35 cellular contexts compared by ENCODE assay signal in genomic region chr16:8893976-8894690, GRCh38. TPM values are rescaled to one million over a fixed set of nuclear protein-coding genes. Genes with fewer than 3 reads are reported as not detected.
A peak's percentile ranks its signal among the peaks of the same experiment; 100 is the strongest.
DNase-seq lines count a peak whose midpoint lies in the region; ATAC-seq, FAIRE-seq and TF ChIP-seq lines count a peak whose summit lies in the region.
"Had no signal": no experiment of that assay in that cellular context is flagged by ENCODE, and none has a peak within 500 bp of the region (broad histone marks: within the 10 kb centered on the region; RNA-seq: fewer than 3 reads in every experiment).

No MANE protein-coding gene starts in this region.

- no peak overlapping the region for H3K27ac ChIP-seq in K562 (ENCODE audit: extremely low read depth, low read depth, low read length)
- no peak overlapping the region for H3K27ac ChIP-seq in upper lobe of right lung
- no peak overlapping the region for H3K27ac ChIP-seq in thyroid gland
- H3K27ac ChIP-seq: parathyroid adenoma, PC-9, tibial nerve had no signal

- WGBS in K562 (ENCODE audit: insufficient coverage, low coverage, missing lambda C conversion rate) = 87% methylated on average over 13 of the region's 14 CpGs
- WGBS in thyroid gland, 2 donors = 82 to 83% methylated on average over 13 to 14 of the region's 14 CpGs

- H4K20me1 ChIP-seq in K562 (replicated peaks; ENCODE audit: control insufficient read depth, insufficient read depth, low read length) = peaks cover 10% of the 10 kb centered on the region; the same call in 1 of the 2 replicates

- H3K4me1 ChIP-seq in K562 (replicated peaks in 1 of 2; ENCODE audit: control insufficient read depth in 2 of 2, insufficient read depth in 2 of 2, low read length in 2 of 2) (peaks cover 0 to 12% of the 10 kb centered on the region in 2 experiments; a peak in 3 of 5 replicates), upper lobe of right lung (no peaks in the 10 kb centered on the region), thyroid gland (no peaks in the 10 kb centered on the region)
- H3K4me1 ChIP-seq: parathyroid adenoma, tibial nerve had no signal

- H3K4me2 ChIP-seq in K562 (ENCODE audit: insufficient read depth, low read length) = no peak overlapping the region
- H3K4me2 ChIP-seq: PC-9 had no signal

- H3K36me3 ChIP-seq in K562 (ENCODE audit: control insufficient read depth, insufficient read depth, low read length) (peaks cover 96% of the 10 kb centered on the region), upper lobe of right lung (peaks cover 94% of the 10 kb centered on the region), thyroid gland (peaks cover 74 to 77% of the 10 kb centered on the region in 2 donors)

- in situ Hi-C loops in K562 (cut with MboI) = no loop called here

- H3K9me3 ChIP-seq in K562 (replicated peaks; ENCODE audit: control insufficient read depth, insufficient read depth, low read depth, low read length) = no peaks in the 10 kb centered on the region
- H3K9me3 ChIP-seq in upper lobe of right lung = no peaks in the 10 kb centered on the region
- no peaks in the 10 kb centered on the region for H3K9me3 ChIP-seq in thyroid gland
- H3K9me3 ChIP-seq: adrenal gland, BE2C, tibial nerve had no signal

- H3K4me3 Mint-ChIP-seq in naive B cell = peak overlapping the region in 1 of 8 donors; percentile 45

- DNase-seq in cardiac septum (ENCODE audit: low spot score) = peak; percentile 49
- no peak for DNase-seq in Right ventricle myocardium superior
- DNase-seq in K562 (ENCODE audit: extremely low read depth in 1 of 4, low spot score in 3 of 4) = no peak
- no peak for DNase-seq in naive B cell
- peak; percentile 31 for DNase-seq in upper lobe of right lung
- DNase-seq in stimulated activated CD4-positive, alpha-beta T cell treated with anti-CD3 and anti-CD28 coated beads, Interleukin-12 subunit alpha, Interleukin-12 subunit beta, amount 100 ng/mL, for 4 hours = no peak
- no peak for DNase-seq in thyroid gland
- DNase-seq in NCI-H2171 (lab: John Stamatoyannopoulos, UW) = no peak
- DNase-seq: ACHN; activated CD4-positive, alpha-beta T cell treated with anti-CD3 and anti-CD28 coated beads for 1 hour; activated gamma-delta T cell; adrenal gland; BE2C; cerebellar nuclear complex; COR-L47; DMS53; HCEC 1CT; Kasumi-1; kidney glomerular epithelial cell; NCI-H1417 treated with DMSO at 0.1 percent for 48 hours; NCI-H2081; NCI-H226; NCI-H526 treated with DMSO at 0.1 percent for 48 hours; PC-9; right cardiac atrium; T-helper 2 cell had no signal

- no peak for TF ChIP-seq EP300 in K562 (IDR thresholded peaks at IDR 0.05; ENCODE audit: low read length)

- no TSS peak for BruUV-seq in K562 (replicated peaks; lab: Mats Ljungman, UMichigan)

- POLR2A ChIA-PET in K562 (lab: Yijun Ruan, JAX) = interaction anchor here (0.6 kb wide), 1 partner anchor 15 kb away, joined by 5 read pairs; no protein-coding TSS in a partner anchor

- FAIRE-seq in K562 (lab: Jason Lieb, UNC) = no peak
- FAIRE-seq: endothelial cell of umbilical vein, frontal cortex had no signal

- H3K4me1 Mint-ChIP-seq in naive B cell = peaks cover 17 to 26% (median 18%) of the 10 kb centered on the region in 3 donors

- no peaks in the 10 kb centered on the region for H3K9me3 Mint-ChIP-seq in naive B cell

- peak overlapping the region in 4 of 6 donors; percentile 25 to 96 (median 74) for H3K27ac Mint-ChIP-seq in naive B cell

- no peak for ATAC-seq in Right ventricle myocardium superior (ENCODE audit: poor library complexity)
- ATAC-seq in K562 = no peak
- ATAC-seq in naive B cell (ENCODE audit: low read depth in 2 of 2) = no peak
- ATAC-seq in upper lobe of right lung = no peak
- ATAC-seq: right cardiac atrium, SK-N-SH treated with all-trans-retinoic acid at 6 μM for 48 hours had no signal

- H3K27me3 Mint-ChIP-seq in naive B cell = no peaks in the 10 kb centered on the region

- peaks cover 4% of the 10 kb centered on the region for H3K9me1 ChIP-seq in K562 (ENCODE audit: control insufficient read depth, insufficient read depth, low read length)

- no peak for TF ChIP-seq CTCF in K562 (IDR thresholded peaks at IDR 0.05 in 2 of 3, conservative IDR thresholded peaks at IDR 0.05 in 1 of 3; ENCODE audit: insufficient read depth in 2 of 3, low read depth in 1 of 3, low read length in 3 of 3)
- no peak for TF ChIP-seq CTCF in upper lobe of right lung (IDR thresholded peaks at IDR 0.05)
- TF ChIP-seq CTCF in thyroid gland (IDR thresholded peaks at IDR 0.05) = no peak

- TF ChIP-seq RAD21 in K562 (CRISPR knock-in tag; conservative IDR thresholded peaks at IDR 0.05 in 1 of 2, IDR thresholded peaks at IDR 0.05 in 1 of 2) = no peak

- H3K27me3 ChIP-seq in K562 (ENCODE audit: control insufficient read depth in 2 of 2, insufficient read depth in 2 of 2, low read length in 2 of 2) (no peaks in the 10 kb centered on the region), upper lobe of right lung (no peaks in the 10 kb centered on the region), thyroid gland (no peaks in the 10 kb centered on the region)
- H3K27me3 ChIP-seq: adrenal gland, BE2C, tibial nerve had no signal

- intact Hi-C loops in cardiac septum (cut with DNase I) (no loop called here), Right ventricle myocardium superior (cut with DNase I) (loop anchor here (10.0 kb wide), 1 partner anchor 121 kb away; no protein-coding TSS in a partner anchor), K562 (cut with micrococcal nuclease) (no loop called here), upper lobe of right lung (cut with DNase I) (loop anchor here (5.0 kb wide), 1 partner anchor 237 kb away; no protein-coding TSS in a partner anchor), thyroid gland (cut with DNase I) (loop anchor here (5.0 kb wide), 1 partner anchor 327 kb away; no protein-coding TSS in a partner anchor)

- no peak overlapping the region; a peak in 1 of 4 replicates for H3K9ac ChIP-seq in K562 (ENCODE audit: insufficient read depth in 1 of 2, low read depth in 2 of 2, low read length in 2 of 2)
- H3K9ac ChIP-seq: parathyroid adenoma had no signal

- H3K4me3 ChIP-seq in K562 (no peak overlapping the region), upper lobe of right lung (no peak overlapping the region), thyroid gland (replicated peaks in 1 of 3) (no peak overlapping the region)
- H3K4me3 ChIP-seq: adrenal gland, lung, PC-9, tibial nerve had no signal

- CTCF ChIA-PET in K562 (lab: Yijun Ruan, JAX; ENCODE audit: low intra/inter-chr PET ratio) = no interaction called here

- TF ChIP-seq POLR2A in K562 (conservative IDR thresholded peaks at IDR 0.05) (no peak), thyroid gland (IDR thresholded peaks at IDR 0.05) (no peak)

- no peaks in the 10 kb centered on the region for H3K79me2 ChIP-seq in K562 (ENCODE audit: control insufficient read depth, insufficient read depth, low read length)

- H2AFZ ChIP-seq in K562 (ENCODE audit: low read depth, low read length) = no peak overlapping the region
- H2AFZ ChIP-seq: parathyroid adenoma, PC-9 had no signal

- peaks cover 20 to 39% of the 10 kb centered on the region in 2 donors for H3K36me3 Mint-ChIP-seq in naive B cell

TF ChIP-seq in K562, 482 proteins besides CTCF, POLR2A, EP300 and RAD21:
- no peak for TF ChIP-seq U2AF1 (optimal IDR thresholded peaks at IDR 0.05; ENCODE audit: low read depth, low read length)
- TF ChIP-seq POLR2G (IDR thresholded peaks at IDR 0.05; ENCODE audit: low read depth, low read length) = 0 out of 2 replicates have a peak, but pooled peaks have one; percentile 16

RNA-seq across cellular contexts. Expression of gene LITAFD, which starts 12.0 kb away (rescaled TPM):
- total RNA-seq in cardiac septum = not detected
- not detected for total RNA-seq in Right ventricle myocardium superior
- not detected in 2 replicates for total RNA-seq in K562 (2011; cell fraction: chromatin; rRNA removed; ENCODE audit: low replicate concordance)
- not detected in 2 replicates for total RNA-seq in K562 (2011; cell fraction: nucleolus; rRNA removed)
- not detected in 2 replicates for total RNA-seq in K562 (2011; cell fraction: nucleoplasm; rRNA removed)
- total RNA-seq in K562 (2014; rRNA removed) = not detected in 2 replicates
- not detected in 2 replicates for total RNA-seq in K562 (2014; rRNA removed; fragmentation: Illumina TruSeq; extraction: Trizol)
- not detected in 2 replicates for total RNA-seq in K562 (2015; rRNA removed; fragmentation: Illumina TruSeq; extraction: Trizol)
- not detected in 2 replicates for total RNA-seq in K562 (2021)
- not detected in 2 replicates for polyA plus RNA-seq in K562 (2011; rRNA removed)
- not detected in 2 replicates for polyA plus RNA-seq in K562 (2011; cell fraction: cytosol; rRNA removed)
- not detected in 2 replicates for polyA plus RNA-seq in K562 (2011; cell fraction: nucleus; rRNA removed)
- polyA plus RNA-seq in K562 (2012) = not detected in 2 replicates
- polyA plus RNA-seq in K562 (2014; fragmentation: Illumina TruSeq; extraction: Trizol) = not detected in 2 replicates
- polyA plus RNA-seq in K562 (2014; fragmentation: Nextera tagmentation; extraction: Ambion mirVana) = not detected
- polyA plus RNA-seq in K562 (2014; rRNA removed) = not detected in 2 replicates
- polyA minus RNA-seq in K562 (2011; rRNA and poly(A)+ RNA removed) = not detected in 2 replicates
- polyA minus RNA-seq in K562 (2011; cell fraction: cytosol; rRNA and poly(A)+ RNA removed) = not detected in 2 replicates
- not detected in 2 replicates for polyA minus RNA-seq in K562 (2011; cell fraction: nucleus; rRNA and poly(A)+ RNA removed)
- polyA plus RNA-seq in naive B cell (ENCODE audit: low read depth in 6 of 6) = not detected
- total RNA-seq in upper lobe of right lung = not detected
- total RNA-seq in thyroid gland = not detected
- total RNA-seq: adrenal gland, endothelial cell of umbilical vein, frontal cortex, G401, lung, mucosa of gallbladder, PC-9, right cardiac atrium, tibial nerve had no signal
- polyA plus RNA-seq: adrenal gland, endothelial cell of umbilical vein, lung, neural cell, right cardiac atrium had no signal

RNA-seq across cellular contexts. Expression of gene CARHSP1, which starts 25.3 kb away (rescaled TPM):
- 21.6 TPM for total RNA-seq in cardiac septum
- 26.0 TPM for total RNA-seq in Right ventricle myocardium superior
- total RNA-seq in K562 (2011; cell fraction: chromatin; rRNA removed; ENCODE audit: low replicate concordance) = 20.8 and 44.6 TPM in 2 replicates
- 34.7 and 35.1 TPM in 2 replicates for total RNA-seq in K562 (2011; cell fraction: nucleolus; rRNA removed)
- 29.4 and 42.3 TPM in 2 replicates for total RNA-seq in K562 (2011; cell fraction: nucleoplasm; rRNA removed)
- total RNA-seq in K562 (2014; rRNA removed) = 112 and 114 TPM in 2 replicates
- 27.0 and 41.1 TPM in 2 replicates for total RNA-seq in K562 (2014; rRNA removed; fragmentation: Illumina TruSeq; extraction: Trizol)
- total RNA-seq in K562 (2015; rRNA removed; fragmentation: Illumina TruSeq; extraction: Trizol) = 65.2 and 68.5 TPM in 2 replicates
- total RNA-seq in K562 (2021) = 74.5 and 78.0 TPM in 2 replicates
- 37.0 and 40.8 TPM in 2 replicates for polyA plus RNA-seq in K562 (2011; rRNA removed)
- 46.0 and 113 TPM in 2 replicates for polyA plus RNA-seq in K562 (2011; cell fraction: cytosol; rRNA removed)
- polyA plus RNA-seq in K562 (2011; cell fraction: nucleus; rRNA removed) = 25.6 and 34.1 TPM in 2 replicates
- polyA plus RNA-seq in K562 (2012) = 72.1 and 96.6 TPM in 2 replicates
- polyA plus RNA-seq in K562 (2014; fragmentation: Illumina TruSeq; extraction: Trizol) = 40.4 and 87.0 TPM in 2 replicates
- 10 to 100 TPM in 1 of 2 experiments, 1 to 10 TPM in 1; 5.8 to 17.1 TPM for polyA plus RNA-seq in K562 (2014; fragmentation: Nextera tagmentation; extraction: Ambion mirVana)
- polyA plus RNA-seq in K562 (2014; rRNA removed) = 97.9 and 104 TPM in 2 replicates
- 39.1 and 58.1 TPM in 2 replicates for polyA minus RNA-seq in K562 (2011; rRNA and poly(A)+ RNA removed)
- polyA minus RNA-seq in K562 (2011; cell fraction: cytosol; rRNA and poly(A)+ RNA removed) = 34.9 and 36.6 TPM in 2 replicates
- polyA minus RNA-seq in K562 (2011; cell fraction: nucleus; rRNA and poly(A)+ RNA removed) = 12.1 and 17.4 TPM in 2 replicates
- polyA plus RNA-seq in naive B cell (ENCODE audit: low read depth in 6 of 6) = 10 to 100 TPM; 37.0 to 62.1 (median 50.3) TPM
- total RNA-seq in upper lobe of right lung = 103 TPM
- 10 to 100 TPM; 43.4 to 67.5 (median 61.1) TPM for total RNA-seq in thyroid gland

Comparison
In these comparisons a context has a peak if more than half of its experiments do, and no peak if none do; other contexts are left out.
1. DNase-seq: peak in cardiac septum (single experiment) and upper lobe of right lung (single experiment); none in Right ventricle myocardium superior (single experiment), K562 (0 of 4), naive B cell (single experiment), stimulated activated CD4-positive, alpha-beta T cell treated with anti-CD3 and anti-CD28 coated beads, Interleukin-12 subunit alpha, Interleukin-12 subunit beta, amount 100 ng/mL, for 4 hours (single experiment), thyroid gland (0 of 2) and NCI-H2171 (single experiment).
2. intact Hi-C loops: an anchor here in Right ventricle myocardium superior (10.0 kb wide), upper lobe of right lung (5.0 kb wide) and thyroid gland (5.0 kb wide); none called in cardiac septum and K562.